ENCODE assay signal across 8 cellular contexts in the genomic region with DNA sequence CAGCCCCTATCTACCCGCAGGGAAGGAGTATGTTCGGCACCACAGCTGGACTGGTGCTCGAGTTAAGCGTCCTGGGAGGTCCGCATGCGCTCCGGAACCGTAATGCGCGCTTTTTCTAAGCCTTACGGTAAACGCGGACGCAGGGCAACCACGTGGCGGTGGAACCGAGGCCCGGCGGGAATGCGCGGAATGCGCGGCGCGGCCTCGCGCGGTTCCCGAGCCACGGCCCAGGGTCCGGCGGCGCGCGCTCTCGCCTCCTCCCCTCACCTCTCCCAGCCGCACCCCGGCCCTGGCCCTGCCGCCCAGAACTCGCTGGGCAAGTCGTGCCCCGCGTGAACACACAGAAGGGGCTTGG. TPM values are rescaled to one million over a fixed set of nuclear protein-coding genes. Genes with fewer than 3 reads are reported as not detected.
DNase-seq lines count a peak whose midpoint lies in the region; ATAC-seq, FAIRE-seq and TF ChIP-seq lines count a peak whose summit lies in the region.

No MANE protein-coding gene starts in this region.

- no peaks in the 10 kb centered on the region for H3K36me3 Mint-ChIP-seq in dendritic cell treated with granulocyte-macrophage colony-stimulating factor and Interleukin-4, amounts not matched to agents 40 ng/mL and 50 ng/mL, for 4 days (ENCODE audit: low read depth)

- DNase-seq in HepG2 (ENCODE audit: low spot score) = no peak
- DNase-seq in left kidney (ENCODE audit: low read depth, low spot score) = peak; percentile 92
- peak in 34 of 49 donors; percentile 9 to 66 (median 33) for DNase-seq in substantia nigra (lab: John Stamatoyannopoulos, UW)
- DNase-seq in KBM-7 = no peak
- DNase-seq in SIG-M5 treated with dmso at 0.1 percent for 504 hours (lab: John Stamatoyannopoulos, UW; ENCODE audit: unreplicated experiment) = no peak

- 0 out of 2 replicates have a peak, but pooled peaks cover 2% of the 10 kb centered on the region for H4K20me1 ChIP-seq in HepG2 (ENCODE audit: insufficient read depth, low read length)

- no peak for TF ChIP-seq POLR2A in HepG2 (IDR thresholded peaks at IDR 0.05; ENCODE audit: insufficient read depth in 1 of 2, low read depth in 2 of 2, low read length in 2 of 2)

- H3K36me3 ChIP-seq in liver (ENCODE audit: control insufficient read depth in 4 of 4, insufficient read depth in 3 of 4, low read depth in 1 of 4, low read length in 3 of 4) (no peaks in the 10 kb centered on the region), HepG2 (replicated peaks in 1 of 2; ENCODE audit: control insufficient read depth in 1 of 2, insufficient read depth in 2 of 2, low read length in 2 of 2) (no peaks in the 10 kb centered on the region)

- peaks cover 91% of the 10 kb centered on the region for H3K27me3 Mint-ChIP-seq in dendritic cell treated with granulocyte-macrophage colony-stimulating factor and Interleukin-4, amounts not matched to agents 40 ng/mL and 50 ng/mL, for 4 days

- no peak for TF ChIP-seq CTCF in liver (IDR thresholded peaks at IDR 0.05; ENCODE audit: low read depth, low read length, missing input control)
- TF ChIP-seq CTCF in HepG2 (CRISPR knock-in tag; IDR thresholded peaks at IDR 0.05) = no peak

- peaks cover 39% of the 10 kb centered on the region for H3K4me1 Mint-ChIP-seq in dendritic cell treated with granulocyte-macrophage colony-stimulating factor and Interleukin-4, amounts not matched to agents 40 ng/mL and 50 ng/mL, for 4 days (ENCODE audit: low read depth)

- intact Hi-C loops in HepG2 (cut with micrococcal nuclease; ENCODE audit: unreplicated experiment) = loop anchor here (5.0 kb wide), 1 partner anchor 59 kb away; no protein-coding TSS in a partner anchor
- intact Hi-C loops in dendritic cell treated with granulocyte-macrophage colony-stimulating factor and Interleukin-4, amounts not matched to agents 40 ng/mL and 50 ng/mL, for 4 days (cut with micrococcal nuclease) = loop anchor here (10.0 kb wide), 2 partner anchors 102 to 192 kb away; no protein-coding TSS in a partner anchor

- H3K4me2 ChIP-seq in HepG2 (ENCODE audit: low read depth, low read length) = no peak overlapping the region

- in situ Hi-C loops in HepG2 (cut with HindIII; ENCODE audit: extremely low pct_ligation_motif_present, low pct_unique_long_range_greater_than_20kb) (loop anchor here (25.0 kb wide), 1 partner anchor 199 kb away; no protein-coding TSS in a partner anchor), KBM-7 (cut with MboI; ENCODE audit: low pct_unique_long_range_greater_than_20kb, low sequenced_read_pairs) (loop anchor here (10.0 kb wide), 1 partner anchor 342 kb away; the partner anchor contains the start of gene MYEOV)

- peaks cover 5% of the 10 kb centered on the region for H3K79me2 ChIP-seq in HepG2 (ENCODE audit: insufficient read depth, low read length)

- no peak for ATAC-seq in HepG2
- ATAC-seq in HG02970 (IDR thresholded peaks at IDR 0.05; ENCODE audit: low FRiP score, unreplicated experiment) = no peak

- H3K4me1 ChIP-seq in liver (ENCODE audit: control insufficient read depth in 4 of 4, insufficient read depth in 4 of 4, low read length in 3 of 4) = peaks cover 17 to 61% (median 46%) of the 10 kb centered on the region in 4 donors
- peaks cover 10% of the 10 kb centered on the region for H3K4me1 ChIP-seq in HepG2 (ENCODE audit: insufficient read depth, low read length)

- H3K27ac ChIP-seq in liver (ENCODE audit: low read depth in 1 of 2, low read length in 2 of 2) (no peak overlapping the region), HepG2 (ENCODE audit: extremely low read length, insufficient read depth, low read length) (no peak overlapping the region), substantia nigra (ENCODE audit: low read depth, low read length, poor library complexity, severe bottlenecking) (peak overlapping the region; percentile 21)

- POLR2A ChIA-PET in HepG2 (lab: Yijun Ruan, JAX) = no interaction called here

- no TSS peak for BruUV-seq in HepG2 (replicated peaks; lab: Mats Ljungman, UMichigan)

- no peak overlapping the region for H3K27ac Mint-ChIP-seq in dendritic cell treated with granulocyte-macrophage colony-stimulating factor and Interleukin-4, amounts not matched to agents 40 ng/mL and 50 ng/mL, for 4 days

- peak overlapping the region; percentile 30 for H3K4me3 Mint-ChIP-seq in dendritic cell treated with granulocyte-macrophage colony-stimulating factor and Interleukin-4, amounts not matched to agents 40 ng/mL and 50 ng/mL, for 4 days

- FAIRE-seq in HepG2 (lab: Jason Lieb, UNC) = no peak

- H3K9ac ChIP-seq in liver (ENCODE audit: low read depth in 1 of 2, low read length in 2 of 2) (no peak overlapping the region), HepG2 (ENCODE audit: insufficient read depth, low read depth, low read length) (no peak overlapping the region)

- TF ChIP-seq EP300 in HepG2 (IDR thresholded peaks at IDR 0.05; ENCODE audit: low read depth in 2 of 2, low read length in 2 of 2) (no peak), HepG2 (CRISPR knock-in tag; IDR thresholded peaks at IDR 0.05; ENCODE audit: borderline replicate concordance) (no peak)

- TF ChIP-seq RAD21 in liver (IDR thresholded peaks at IDR 0.05) = peak; percentile 15 to 33
- TF ChIP-seq RAD21 in HepG2 (CRISPR knock-in tag; IDR thresholded peaks at IDR 0.05) = no peak

- H3K4me3 ChIP-seq in liver (ENCODE audit: low read depth in 1 of 3, low read length in 3 of 3) (peak overlapping the region in 2 of 3 donors; percentile 39 to 43), HepG2 (replicated peaks in 1 of 3; ENCODE audit: insufficient read depth in 1 of 3, low read depth in 2 of 3, low read length in 3 of 3) (no peak overlapping the region)

- WGBS in liver = 7% methylated on average over 43 of the region's 43 CpGs
- WGBS in HepG2 (ENCODE audit: low lambda C conversion rate) = 91% methylated on average over 43 of the region's 43 CpGs

- H3K27me3 ChIP-seq in liver (ENCODE audit: control insufficient read depth in 4 of 4, insufficient read depth in 4 of 4, low read length in 3 of 4) (no peaks in the 10 kb centered on the region), HepG2 (ENCODE audit: control insufficient read depth in 1 of 2, insufficient read depth in 2 of 2, low read length in 2 of 2) (peaks cover 0 to 17% of the 10 kb centered on the region in 2 experiments; a peak in 3 of 5 replicates)

- H3K9me3 ChIP-seq in liver (ENCODE audit: control insufficient read depth in 4 of 4, low read length in 3 of 4) (no peaks in the 10 kb centered on the region), HepG2 (ENCODE audit: low read length) (no peaks in the 10 kb centered on the region)

- no peak overlapping the region for H2AFZ ChIP-seq in HepG2 (ENCODE audit: low read length)

- CTCF ChIA-PET in HepG2 (lab: Yijun Ruan, JAX; ENCODE audit: low intra/inter-chr PET ratio, low total read pairs) = no interaction called here

- H3K9me3 Mint-ChIP-seq in dendritic cell treated with granulocyte-macrophage colony-stimulating factor and Interleukin-4, amounts not matched to agents 40 ng/mL and 50 ng/mL, for 4 days = no peaks in the 10 kb centered on the region

RNA-seq across cellular contexts. Expression of gene CCND1, which starts 4.5 kb away (rescaled TPM):
- total RNA-seq in liver (10 to 100 TPM; 35.5 to 71.1 TPM), HepG2 (2016; rRNA removed; fragmentation: Illumina TruSeq; extraction: Trizol) (107 and 117 TPM in 2 replicates)
- polyA plus RNA-seq in liver (100 to 1,000 TPM in 1 of 2 donors, 10 to 100 TPM in 1; 28.9 to 100 TPM), HepG2 (2011; rRNA removed) (126 and 136 TPM in 2 replicates)
- 18.0 and 19.0 TPM in 2 replicates for total RNA-seq in HepG2 (2016; cell fraction: cytosol; rRNA removed; fragmentation: Illumina TruSeq; extraction: Trizol; ENCODE audit: low read depth)
- 91.6 and 108 TPM in 2 replicates for total RNA-seq in HepG2 (2016; cell fraction: insoluble cytoplasmic fraction; rRNA removed; fragmentation: Illumina TruSeq; extraction: Trizol)
- 58.9 and 60.9 TPM in 2 replicates for total RNA-seq in HepG2 (2016; cell fraction: membrane; rRNA removed; fragmentation: Illumina TruSeq; extraction: Trizol)
- total RNA-seq in HepG2 (2016; cell fraction: nucleus; rRNA removed; fragmentation: Illumina TruSeq; extraction: Trizol) = 68.6 and 72.9 TPM in 2 replicates
- polyA plus RNA-seq in HepG2 (2011; cell fraction: cytosol; rRNA removed) = 73.2 and 112 TPM in 2 replicates
- 161 and 292 TPM in 2 replicates for polyA plus RNA-seq in HepG2 (2011; cell fraction: nucleus; rRNA removed)
- polyA plus RNA-seq in HepG2 (2012) = 60.9 and 65.2 TPM in 2 replicates
- polyA plus RNA-seq in HepG2 (2016; cell fraction: cytosol; fragmentation: Illumina TruSeq; extraction: Trizol; ENCODE audit: low read depth) = 10.4 and 11.6 TPM in 2 replicates
- 75.4 and 106 TPM in 2 replicates for polyA plus RNA-seq in HepG2 (2016; cell fraction: insoluble cytoplasmic fraction; fragmentation: Illumina TruSeq; extraction: Trizol; ENCODE audit: low read depth)
- polyA plus RNA-seq in HepG2 (2016; cell fraction: membrane; fragmentation: Illumina TruSeq; extraction: Trizol; ENCODE audit: low read depth) = 24.6 and 25.9 TPM in 2 replicates
- polyA plus RNA-seq in HepG2 (2016; cell fraction: nucleus; fragmentation: Illumina TruSeq; extraction: Trizol; ENCODE audit: insufficient read depth, low read depth) = 90.1 and 100 TPM in 2 replicates
- 30.5 and 379 TPM in 2 replicates for polyA minus RNA-seq in HepG2 (2011; rRNA and poly(A)+ RNA removed; ENCODE audit: low replicate concordance)
- 191 and 225 TPM in 2 replicates for polyA minus RNA-seq in HepG2 (2011; cell fraction: cytosol; rRNA and poly(A)+ RNA removed)
- 120 and 156 TPM in 2 replicates for polyA minus RNA-seq in HepG2 (2011; cell fraction: nucleus; rRNA and poly(A)+ RNA removed)

RNA-seq across cellular contexts. Expression of gene LTO1, which starts 38.7 kb away (rescaled TPM):
- total RNA-seq in liver (10 to 100 TPM in 1 of 2 donors, 1 to 10 TPM in 1; 8.3 to 12.3 TPM), HepG2 (2016; rRNA removed; fragmentation: Illumina TruSeq; extraction: Trizol) (11.3 and 15.0 TPM in 2 replicates)
- polyA plus RNA-seq in liver (1 to 10 TPM; 4.9 to 6.4 TPM), HepG2 (2011; rRNA removed) (11.8 and 13.8 TPM in 2 replicates)
- 9.2 and 10.5 TPM in 2 replicates for total RNA-seq in HepG2 (2016; cell fraction: cytosol; rRNA removed; fragmentation: Illumina TruSeq; extraction: Trizol; ENCODE audit: low read depth)
- total RNA-seq in HepG2 (2016; cell fraction: insoluble cytoplasmic fraction; rRNA removed; fragmentation: Illumina TruSeq; extraction: Trizol) = 9.0 and 17.0 TPM in 2 replicates
- 11.5 and 13.4 TPM in 2 replicates for total RNA-seq in HepG2 (2016; cell fraction: membrane; rRNA removed; fragmentation: Illumina TruSeq; extraction: Trizol)
- total RNA-seq in HepG2 (2016; cell fraction: nucleus; rRNA removed; fragmentation: Illumina TruSeq; extraction: Trizol) = 17.6 and 20.5 TPM in 2 replicates
- 9.3 TPM in 2 replicates for polyA plus RNA-seq in HepG2 (2011; cell fraction: cytosol; rRNA removed)
- 32.0 and 35.0 TPM in 2 replicates for polyA plus RNA-seq in HepG2 (2011; cell fraction: nucleus; rRNA removed)
- 10.6 and 11.8 TPM in 2 replicates for polyA plus RNA-seq in HepG2 (2012)
- 5.3 and 6.8 TPM in 2 replicates for polyA plus RNA-seq in HepG2 (2016; cell fraction: cytosol; fragmentation: Illumina TruSeq; extraction: Trizol; ENCODE audit: low read depth)
- polyA plus RNA-seq in HepG2 (2016; cell fraction: insoluble cytoplasmic fraction; fragmentation: Illumina TruSeq; extraction: Trizol; ENCODE audit: low read depth) = 13.9 and 14.6 TPM in 2 replicates
- 9.0 and 9.4 TPM in 2 replicates for polyA plus RNA-seq in HepG2 (2016; cell fraction: membrane; fragmentation: Illumina TruSeq; extraction: Trizol; ENCODE audit: low read depth)
- polyA plus RNA-seq in HepG2 (2016; cell fraction: nucleus; fragmentation: Illumina TruSeq; extraction: Trizol; ENCODE audit: insufficient read depth, low read depth) = 40.5 and 43.2 TPM in 2 replicates
- 17.9 and 33.2 TPM in 2 replicates for polyA minus RNA-seq in HepG2 (2011; rRNA and poly(A)+ RNA removed; ENCODE audit: low replicate concordance)
- polyA minus RNA-seq in HepG2 (2011; cell fraction: cytosol; rRNA and poly(A)+ RNA removed) = 4.6 TPM in 2 replicates
- polyA minus RNA-seq in HepG2 (2011; cell fraction: nucleus; rRNA and poly(A)+ RNA removed) = 22.3 and 29.4 TPM in 2 replicates

Comparison
In these comparisons a context has a peak if more than half of its experiments do, and no peak if none do; other contexts are left out.
1. H3K4me3 ChIP-seq: peak in liver (2 of 3); none in HepG2 (0 of 3).
2. DNase-seq: peak in left kidney (single experiment) and substantia nigra (34 of 49); none in HepG2 (single experiment), KBM-7 (single experiment) and SIG-M5 treated with dmso at 0.1 percent for 504 hours (single experiment).